Comparison of ENCODE assay signal across 29 cellular contexts in genomic region chr3:9536212-9536611, GRCh38. TPM values are rescaled to one million over a fixed set of nuclear protein-coding genes. Genes with fewer than 3 reads are reported as not detected.
"Had no signal": no experiment of that assay in that cellular context is flagged by ENCODE, and none has a peak within 500 bp of the region (broad histone marks: within the 10 kb centered on the region; RNA-seq: fewer than 3 reads in every experiment).

No MANE protein-coding gene starts in this region.

- H3K4me1 Mint-ChIP-seq: endodermal cell had no signal

- DNase-seq: colonic mucosa; cortex of kidney; dermis blood vessel endothelial cell; dorsolateral prefrontal cortex; effector CD4-positive, alpha-beta T cell; effector CD8-positive, alpha-beta T cell; effector memory CD4-positive, alpha-beta T cell; effector memory CD8-positive, alpha-beta T cell; endodermal cell; erythroblast; esophagus squamous epithelium; foreskin fibroblast; foreskin keratinocyte; foreskin melanocyte; gastrocnemius medialis; glutamatergic neuron; head of caudate nucleus; heart left ventricle; heart right ventricle had no signal

- H3K27ac Mint-ChIP-seq: dendritic cell treated with granulocyte-macrophage colony-stimulating factor and Interleukin-4, amounts not matched to agents 40 ng/mL and 50 ng/mL, for 4 days; effector memory CD8-positive, alpha-beta T cell; endodermal cell had no signal

- H3K27ac ChIP-seq: colonic mucosa, coronary artery, dorsolateral prefrontal cortex, epithelial cell of prostate, esophagus muscularis mucosa, esophagus squamous epithelium, foreskin keratinocyte, gastrocnemius medialis, gastroesophageal sphincter, heart left ventricle, heart right ventricle had no signal

- H3K9me3 ChIP-seq: colonic mucosa, esophagus muscularis mucosa, esophagus squamous epithelium, gastrocnemius medialis, gastroesophageal sphincter, heart left ventricle, heart right ventricle had no signal

- ATAC-seq: effector memory CD8-positive, alpha-beta T cell; esophagus mucosa; foreskin keratinocyte; gastrocnemius medialis; gastroesophageal sphincter; heart left ventricle; heart right ventricle had no signal

- H3K9me3 Mint-ChIP-seq: dendritic cell treated with granulocyte-macrophage colony-stimulating factor and Interleukin-4, amounts not matched to agents 40 ng/mL and 50 ng/mL, for 4 days; effector memory CD8-positive, alpha-beta T cell; endodermal cell had no signal

- H3K4me3 ChIP-seq: colonic mucosa, coronary artery, dorsolateral prefrontal cortex, esophagus muscularis mucosa, esophagus squamous epithelium, gastrocnemius medialis, gastroesophageal sphincter, heart left ventricle, heart right ventricle had no signal

- FAIRE-seq: colon, endometrium, endothelial cell of umbilical vein, frontal cortex had no signal

- H3K4me1 ChIP-seq: colonic mucosa, esophagus muscularis mucosa, esophagus squamous epithelium, foreskin keratinocyte, gastrocnemius medialis, gastroesophageal sphincter, heart left ventricle, heart right ventricle had no signal

- H3K4me3 Mint-ChIP-seq: dendritic cell treated with granulocyte-macrophage colony-stimulating factor and Interleukin-4, amounts not matched to agents 40 ng/mL and 50 ng/mL, for 4 days; effector memory CD8-positive, alpha-beta T cell; endodermal cell had no signal

RNA-seq across cellular contexts. Expression of gene LHFPL4, which starts 17.4 kb away (rescaled TPM):
- polyA plus RNA-seq: endothelial cell of umbilical vein, foreskin keratinocyte, heart left ventricle, heart right ventricle had no signal
